ENCODE assay signal across 7 cellular contexts in genomic region chr10:88881335-88881734, GRCh38. TPM values are rescaled to one million over a fixed set of nuclear protein-coding genes. Genes with fewer than 3 reads are reported as not detected.
A peak's percentile ranks its signal among the peaks of the same experiment; 100 is the strongest.
DNase-seq lines count a peak whose midpoint lies in the region; ATAC-seq and TF ChIP-seq lines count a peak whose summit lies in the region.

No MANE protein-coding gene starts in this region.

- CTCF ChIA-PET in WTC11 (lab: Charles Lee): interaction anchor here (0.9 to 1.0 kb wide), 2 partner anchors 52 to 53 kb away, joined by 3 to 5 read pairs; no protein-coding TSS in a partner anchor

- H3K4me1 ChIP-seq in hepatocyte (ENCODE audit: insufficient read depth): peaks cover 6% of the 10 kb centered on the region

- no peak for ATAC-seq in WTC11
- no peak for ATAC-seq in stimulated activated naive B cell treated with anti-CD40 and anti-IgM and Interleukin-4, amounts not matched to agents 10 μg/mL and 1 μg/mL and 100 μg/mL, for 72 hours (replicated peaks)
- ATAC-seq in HG03135 (IDR thresholded peaks at IDR 0.05; ENCODE audit: unreplicated experiment): no peak

- H3K27me3 Mint-ChIP-seq in WTC11 (ENCODE audit: low read depth): peaks cover 15% of the 10 kb centered on the region
- H3K27me3 Mint-ChIP-seq in stimulated activated naive B cell treated with anti-CD40 and anti-IgM and Interleukin-4, amounts not matched to agents 10 μg/mL and 1 μg/mL and 100 μg/mL, for 72 hours: peaks cover 0 to 3% of the 10 kb centered on the region in 2 donors

- no peaks in the 10 kb centered on the region for H3K9me2 ChIP-seq in hepatocyte (replicated peaks; ENCODE audit: insufficient read depth)

- H3K4me1 Mint-ChIP-seq in WTC11: peaks cover 55% of the 10 kb centered on the region
- H3K4me1 Mint-ChIP-seq in stimulated activated naive B cell treated with anti-CD40 and anti-IgM and Interleukin-4, amounts not matched to agents 10 μg/mL and 1 μg/mL and 100 μg/mL, for 72 hours: peaks cover 11 to 36% of the 10 kb centered on the region in 2 donors

- POLR2A ChIA-PET in WTC11 (lab: Charles Lee): no interaction called here

- DNase-seq in HFF-Myc (ENCODE audit: extremely low read depth, low read depth) (no peak), WTC11 (ENCODE audit: low spot score) (no peak), hepatocyte (ENCODE audit: low spot score) (no peak), NCI-H82 treated with DMSO at 0.1 percent for 48 hours (lab: John Stamatoyannopoulos, UW; ENCODE audit: unreplicated experiment) (no peak), COLO668 (lab: John Stamatoyannopoulos, UW; ENCODE audit: unreplicated experiment) (no peak)
- DNase-seq in stimulated activated naive B cell treated with anti-CD40 and anti-IgM and Interleukin-4, amounts not matched to agents 10 μg/mL and 1 μg/mL and 100 μg/mL, for 72 hours: no peak

- WGBS in hepatocyte (ENCODE audit: low lambda C conversion rate, missing lambda C conversion rate): 57% methylated on average over 6 of the region's 6 CpGs

- H3K27me3 ChIP-seq in hepatocyte: no peaks in the 10 kb centered on the region

- H3K9me3 ChIP-seq in hepatocyte (ENCODE audit: low read depth): no peaks in the 10 kb centered on the region

- no peaks in the 10 kb centered on the region for H3K9me3 Mint-ChIP-seq in WTC11
- H3K9me3 Mint-ChIP-seq in stimulated activated naive B cell treated with anti-CD40 and anti-IgM and Interleukin-4, amounts not matched to agents 10 μg/mL and 1 μg/mL and 100 μg/mL, for 72 hours: no peaks in the 10 kb centered on the region

- H3K27ac Mint-ChIP-seq in WTC11: no peak overlapping the region
- H3K27ac Mint-ChIP-seq in stimulated activated naive B cell treated with anti-CD40 and anti-IgM and Interleukin-4, amounts not matched to agents 10 μg/mL and 1 μg/mL and 100 μg/mL, for 72 hours: peak overlapping the region; percentile 98

- no peaks in the 10 kb centered on the region for H4K20me1 ChIP-seq in hepatocyte (ENCODE audit: insufficient read depth, poor library complexity, severe bottlenecking)

- H3K36me3 Mint-ChIP-seq in WTC11: no peaks in the 10 kb centered on the region
- H3K36me3 Mint-ChIP-seq in stimulated activated naive B cell treated with anti-CD40 and anti-IgM and Interleukin-4, amounts not matched to agents 10 μg/mL and 1 μg/mL and 100 μg/mL, for 72 hours: peaks cover 0 to 9% of the 10 kb centered on the region in 2 donors

- peak overlapping the region; percentile 95 for H3K27ac ChIP-seq in hepatocyte

- H3K36me3 ChIP-seq in hepatocyte (replicated peaks; ENCODE audit: insufficient read depth, low read depth): no peaks in the 10 kb centered on the region

- H3K79me2 ChIP-seq in hepatocyte: peaks cover 42% of the 10 kb centered on the region

- peak overlapping the region; percentile 98 for H2AFZ ChIP-seq in hepatocyte

- H3K4me3 ChIP-seq in HFF-Myc (replicated peaks; ENCODE audit: low read depth, low read length) (peak overlapping the region; percentile 78), hepatocyte (peak overlapping the region; percentile 97)

- H3K4me2 ChIP-seq in hepatocyte: peak overlapping the region; percentile 89

- H3K4me3 Mint-ChIP-seq in WTC11: peak overlapping the region; percentile 88
- peak overlapping the region; percentile 96 to 98 for H3K4me3 Mint-ChIP-seq in stimulated activated naive B cell treated with anti-CD40 and anti-IgM and Interleukin-4, amounts not matched to agents 10 μg/mL and 1 μg/mL and 100 μg/mL, for 72 hours

- no peak for TF ChIP-seq CTCF in HFF-Myc (IDR thresholded peaks at IDR 0.05; ENCODE audit: low read depth, low read length, missing control alignments)
- TF ChIP-seq CTCF in WTC11 (IDR thresholded peaks at IDR 0.05): no peak
- TF ChIP-seq CTCF in hepatocyte (IDR thresholded peaks at IDR 0.05; ENCODE audit: poor library complexity): no peak

TF ChIP-seq in WTC11, 78 proteins besides CTCF, POLR2A, EP300 and RAD21:
- TF ChIP-seq NR2C2 (CRISPR knock-in tag; IDR thresholded peaks at IDR 0.05) (no peak), PRDM15 (CRISPR knock-in tag; IDR thresholded peaks at IDR 0.05) (no peak), ZNF416 (CRISPR knock-in tag; IDR thresholded peaks at IDR 0.05) (no peak), TEAD1 (CRISPR knock-in tag; IDR thresholded peaks at IDR 0.05) (no peak), ZNF219 (CRISPR knock-in tag; IDR thresholded peaks at IDR 0.05; ENCODE audit: borderline replicate concordance) (no peak), ZNF121 (CRISPR knock-in tag; IDR thresholded peaks at IDR 0.05) (no peak), ZBTB21 (CRISPR knock-in tag; IDR thresholded peaks at IDR 0.05; ENCODE audit: borderline replicate concordance) (no peak), ZNF671 (CRISPR knock-in tag; IDR thresholded peaks at IDR 0.05) (no peak), OVOL2 (CRISPR knock-in tag; IDR thresholded peaks at IDR 0.05; ENCODE audit: borderline replicate concordance) (no peak), ETV6 (CRISPR knock-in tag; IDR thresholded peaks at IDR 0.05) (no peak), ZNF512 (CRISPR knock-in tag; IDR thresholded peaks at IDR 0.05; ENCODE audit: borderline replicate concordance) (no peak), FOXP1 (CRISPR knock-in tag; IDR thresholded peaks at IDR 0.05; ENCODE audit: borderline replicate concordance) (no peak), CDX4 (CRISPR knock-in tag; IDR thresholded peaks at IDR 0.05; ENCODE audit: borderline replicate concordance) (no peak)

RNA-seq across cellular contexts. Expression of gene STAMBPL1, which starts 1.3 kb away (rescaled TPM):
- total RNA-seq in WTC11 (2021) (3.9 to 4.6 TPM (median 4.2 TPM) in 3 replicates), hepatocyte (14.8 and 20.0 TPM in 2 replicates)
- polyA plus RNA-seq in hepatocyte: 4.5 and 5.2 TPM in 2 replicates

RNA-seq across cellular contexts. Expression of gene ANKRD22, which starts 29.7 kb away (rescaled TPM):
- total RNA-seq in WTC11 (2021) (not detected in 3 replicates), hepatocyte (2.1 and 4.2 TPM in 2 replicates)
- 2.3 and 2.7 TPM in 2 replicates for polyA plus RNA-seq in hepatocyte
